ENCODE assay signal across 10 cellular contexts in genomic region chr1:206955476-206956312, GRCh38. TPM values are rescaled to one million over a fixed set of nuclear protein-coding genes. Genes with fewer than 3 reads are reported as not detected.
DNase-seq lines count a peak whose midpoint lies in the region; ATAC-seq and TF ChIP-seq lines count a peak whose summit lies in the region.
"Had no signal": no experiment of that assay in that cellular context is flagged by ENCODE, and none has a peak within 500 bp of the region (broad histone marks: within the 10 kb centered on the region; RNA-seq: fewer than 3 reads in every experiment).

No MANE protein-coding gene starts in this region.

- ATAC-seq in GM21447 (IDR thresholded peaks at IDR 0.05; ENCODE audit: unreplicated experiment) (peak; percentile 53), lung (ENCODE audit: insufficient read depth, low FRiP score) (peak; percentile 27)

- no peaks in the 10 kb centered on the region for H3K27me3 ChIP-seq in lung (ENCODE audit: control insufficient read depth, insufficient read depth)

- TF ChIP-seq CTCF in GM10266 (IDR thresholded peaks at IDR 0.05; ENCODE audit: control insufficient read depth, insufficient read depth, low read depth, missing control alignments), result no peak
- no peak for TF ChIP-seq CTCF in lung (IDR thresholded peaks at IDR 0.05; ENCODE audit: control extremely low read depth, extremely low read depth)

- H3K4me3 ChIP-seq in lung, result no peak overlapping the region

- H3K4me1 ChIP-seq in lung (ENCODE audit: control insufficient read depth in 2 of 2, insufficient read depth in 2 of 2, low read length in 2 of 2), result no peaks in the 10 kb centered on the region

- DNase-seq in GM10266 (ENCODE audit: extremely low spot score) (peak; percentile 44), NCI-H774 (lab: John Stamatoyannopoulos, UW) (peak; percentile 37), lung (ENCODE audit: low spot score) (peak; percentile 53), midbrain (lab: John Stamatoyannopoulos, UW) (no peak), NCI-H1436 treated with DMSO at 0.1 percent for 48 hours (lab: John Stamatoyannopoulos, UW) (no peak), dedifferentiated amniotic fluid mesenchymal stem cell (ENCODE audit: extremely low spot score) (no peak), middle frontal gyrus (ENCODE audit: extremely low spot score, low spot score) (no peak)
- DNase-seq: dermis blood vessel endothelial cell had no signal

- WGBS in lung, 2 donors, result 48 to 80% methylated on average over 10 of the region's 10 CpGs

- peak overlapping the region in 1 of 2 donors; percentile 20 for H3K27ac ChIP-seq in lung (ENCODE audit: low read depth in 1 of 2, low read length in 1 of 2)

- no peaks in the 10 kb centered on the region for H3K9me3 ChIP-seq in lung (ENCODE audit: control insufficient read depth in 2 of 2, insufficient read depth in 1 of 2, low read length in 1 of 2)

- H3K36me3 ChIP-seq in lung (ENCODE audit: control insufficient read depth in 2 of 2, insufficient read depth in 2 of 2, low read length in 2 of 2), result no peaks in the 10 kb centered on the region

RNA-seq across cellular contexts. Expression of gene PIGR, which starts 9.4 kb away (rescaled TPM):
- 100 to 1,000 TPM; 381 to 845 TPM for total RNA-seq in lung
- polyA plus RNA-seq in lung, result 100 to 1,000 TPM; 131 to 216 TPM
- total RNA-seq: lung microvascular endothelial cell had no signal

RNA-seq across cellular contexts. Expression of gene FCAMR, which starts 14.6 kb away (rescaled TPM):
- under 1 TPM in 1 of 2 donors, not detected in 1; 0.40 TPM for total RNA-seq in lung
- polyA plus RNA-seq in lung, result under 1 TPM in 1 of 2 donors, not detected in 1; 0.18 TPM
- total RNA-seq: dermis blood vessel endothelial cell, lung microvascular endothelial cell had no signal

RNA-seq across cellular contexts. Expression of gene FCMR, which starts 34.0 kb away (rescaled TPM):
- 10 to 100 TPM in 1 of 2 donors, 1 to 10 TPM in 1; 8.5 to 10.5 TPM for total RNA-seq in lung
- polyA plus RNA-seq in lung, result 10 to 100 TPM in 1 of 2 donors, 1 to 10 TPM in 1; 3.6 to 13.3 TPM
- total RNA-seq: lung microvascular endothelial cell had no signal

RNA-seq across cellular contexts. Expression of gene IL24, which starts 58.5 kb away (rescaled TPM):
- not detected for total RNA-seq in lung
- polyA plus RNA-seq in lung, result 1 to 10 TPM in 1 of 2 donors, under 1 TPM in 1; 0.67 to 8.7 TPM
- total RNA-seq: dermis blood vessel endothelial cell, lung microvascular endothelial cell had no signal

Comparison
In these comparisons a context has a peak if more than half of its experiments do, and no peak if none do; other contexts are left out.
1. DNase-seq: peak in GM10266 (single experiment), NCI-H774 (single experiment) and lung (single experiment); none in midbrain (single experiment), NCI-H1436 treated with DMSO at 0.1 percent for 48 hours (single experiment), dedifferentiated amniotic fluid mesenchymal stem cell (single experiment) and middle frontal gyrus (single experiment).